Comparison of ENCODE assay signal across 16 cellular contexts in genomic region chr2:163595033-163595432, GRCh38.
"Had no signal": no experiment of that assay in that cellular context is flagged by ENCODE, and none has a peak within 500 bp of the region (broad histone marks: within the 10 kb centered on the region; RNA-seq: fewer than 3 reads in every experiment).

No MANE protein-coding gene starts in this region.

- ATAC-seq: activated CD8-positive, alpha-beta T cell treated with anti-CD3 and anti-CD28 coated beads for 36 hours; activated T-cell treated with anti-CD3 and anti-CD28 coated beads, Interleukin-2, amount 50 U/mL, for 72 hours; foreskin keratinocyte; left colon; mucosa of descending colon; natural killer cell had no signal

- H3K9me3 Mint-ChIP-seq: activated CD8-positive, alpha-beta T cell treated with anti-CD3 and anti-CD28 coated beads for 36 hours; T-helper 1 cell treated with Interleukin-12 subunit alpha and Interleukin-12 subunit beta and Interleukin-4 antibody, amounts not matched to agents 30 μg/mL and 1 μg/mL, for 36 hours had no signal

- H3K27me3 Mint-ChIP-seq: activated CD8-positive, alpha-beta T cell treated with anti-CD3 and anti-CD28 coated beads for 36 hours had no signal

- H3K36me3 ChIP-seq: brain microvascular endothelial cell, tibial nerve had no signal

- H3K27ac Mint-ChIP-seq: activated CD8-positive, alpha-beta T cell treated with anti-CD3 and anti-CD28 coated beads for 36 hours; activated T-cell treated with anti-CD3 and anti-CD28 coated beads, Interleukin-2, amount 50 U/mL, for 72 hours; immature natural killer cell; natural killer cell; T-helper 1 cell treated with Interleukin-12 subunit alpha and Interleukin-12 subunit beta and Interleukin-4 antibody, amounts not matched to agents 30 μg/mL and 1 μg/mL, for 36 hours had no signal

- H3K4me3 Mint-ChIP-seq: activated CD8-positive, alpha-beta T cell treated with anti-CD3 and anti-CD28 coated beads for 36 hours; activated T-cell treated with anti-CD3 and anti-CD28 coated beads, Interleukin-2, amount 50 U/mL, for 72 hours; immature natural killer cell; natural killer cell; T-helper 1 cell treated with Interleukin-12 subunit alpha and Interleukin-12 subunit beta and Interleukin-4 antibody, amounts not matched to agents 30 μg/mL and 1 μg/mL, for 36 hours had no signal

- H3K9ac ChIP-seq: parathyroid adenoma had no signal

- DNase-seq: activated CD4-positive, alpha-beta T cell treated with anti-CD3 and anti-CD28 coated beads for 4 hours; activated CD8-positive, alpha-beta memory T cell treated with anti-CD3 and anti-CD28 coated beads, Interleukin-2, amount 50 U/mL, for 4 hours; activated CD8-positive, alpha-beta T cell treated with anti-CD3 and anti-CD28 coated beads for 36 hours; activated T-cell treated with anti-CD3 and anti-CD28 coated beads, Interleukin-2, amount 50 U/mL, for 72 hours; brain microvascular endothelial cell; dermis blood vessel endothelial cell; erythroblast; foreskin keratinocyte; immature natural killer cell; left colon; mucosa of descending colon; natural killer cell; small intestine had no signal

- H3K27me3 ChIP-seq: brain microvascular endothelial cell, foreskin keratinocyte, tibial nerve had no signal

- H3K4me1 Mint-ChIP-seq: immature natural killer cell, natural killer cell had no signal

- H3K36me3 Mint-ChIP-seq: immature natural killer cell, natural killer cell had no signal

- H3K9me3 ChIP-seq: mucosa of descending colon, tibial nerve had no signal

- H3K4me3 ChIP-seq: mucosa of descending colon, tibial nerve had no signal

- H3K79me2 ChIP-seq: parathyroid adenoma had no signal

- H3K4me1 ChIP-seq: parathyroid adenoma had no signal

- H2AFZ ChIP-seq: parathyroid adenoma had no signal

- FAIRE-seq: small intestine had no signal

- H3K27ac ChIP-seq: brain microvascular endothelial cell, foreskin keratinocyte, parathyroid adenoma, tibial nerve had no signal
